Comparison of ENCODE assay signal across 28 cellular contexts in genomic region chr18:75044296-75044695, GRCh38.
"Had no signal": no experiment of that assay in that cellular context is flagged by ENCODE, and none has a peak within 500 bp of the region (broad histone marks: within the 10 kb centered on the region; RNA-seq: fewer than 3 reads in every experiment).

No MANE protein-coding gene starts in this region.

- H3K4me1 Mint-ChIP-seq: activated CD4-positive, alpha-beta memory T cell treated with anti-CD3 and anti-CD28 coated beads, Interleukin-2, amount 10 ng/mL, durations not matched to agents 7 days and 5 days; activated CD4-positive, alpha-beta T cell treated with anti-CD3 and anti-CD28 coated beads, Interleukin-2, amount 10 ng/mL, durations not matched to agents 7 days and 5 days; activated naive CD8-positive, alpha-beta T cell treated with anti-CD3 and anti-CD28 coated beads, Interleukin-2, amount 10 ng/mL, durations not matched to agents 7 days and 5 days; central memory CD8-positive, alpha-beta T cell had no signal

- H3K36me3 Mint-ChIP-seq: activated naive CD4-positive, alpha-beta T cell treated with anti-CD3 and anti-CD28 coated beads, Interleukin-2, amount 50 U/mL, for 72 hours; activated naive CD8-positive, alpha-beta T cell treated with anti-CD3 and anti-CD28 coated beads, Interleukin-2, amount 10 ng/mL, durations not matched to agents 7 days and 5 days; WTC11 had no signal

- H3K4me3 ChIP-seq: ascending aorta, coronary artery, dorsolateral prefrontal cortex, heart left ventricle had no signal

- DNase-seq: activated CD4-positive, alpha-beta memory T cell treated with anti-CD3 and anti-CD28 coated beads, Interleukin-2, amount 10 ng/mL, durations not matched to agents 7 days and 5 days; activated CD4-positive, alpha-beta T cell treated with anti-CD3 and anti-CD28 coated beads for 1 hour; activated CD4-positive, alpha-beta T cell treated with anti-CD3 and anti-CD28 coated beads for 4 hours; activated CD4-positive, alpha-beta T cell treated with anti-CD3 and anti-CD28 coated beads, Interleukin-2, amount 10 ng/mL, durations not matched to agents 7 days and 5 days; activated CD4-positive, alpha-beta T cell treated with anti-CD3 and anti-CD28 coated beads, Interleukin-2, amount 50 U/mL, for 4 hours; activated effector memory CD4-positive, alpha-beta T cell treated with anti-CD3 and anti-CD28 coated beads, Interleukin-2, amount 50 U/mL, for 16 hours; activated naive CD4-positive, alpha-beta T cell treated with anti-CD3 and anti-CD28 coated beads for 36 hours; activated naive CD8-positive, alpha-beta T cell treated with anti-CD3 and anti-CD28 coated beads, Interleukin-2, amount 10 ng/mL, durations not matched to agents 7 days and 5 days; activated T-cell treated with anti-CD3 and anti-CD28 coated beads, Interleukin-2, amount 50 U/mL, for 4 hours; brain microvascular endothelial cell; dorsolateral prefrontal cortex; effector memory CD4-positive, alpha-beta T cell; endodermal cell; foreskin fibroblast; glutamatergic neuron; heart left ventricle; T-helper 2 cell had no signal

- ATAC-seq: activated naive CD4-positive, alpha-beta T cell treated with anti-CD3 and anti-CD28 coated beads, Interleukin-2, amount 50 U/mL, for 72 hours; activated T-cell treated with anti-CD3 and anti-CD28 coated beads, Interleukin-2, amount 50 U/mL, for 4 hours; esophagus mucosa; WTC11 had no signal

- H3K9me3 ChIP-seq: ascending aorta, heart left ventricle had no signal

- H3K27me3 Mint-ChIP-seq: activated CD4-positive, alpha-beta memory T cell treated with anti-CD3 and anti-CD28 coated beads, Interleukin-2, amount 10 ng/mL, durations not matched to agents 7 days and 5 days; activated CD4-positive, alpha-beta T cell treated with anti-CD3 and anti-CD28 coated beads, Interleukin-2, amount 10 ng/mL, durations not matched to agents 7 days and 5 days; activated naive CD8-positive, alpha-beta T cell treated with anti-CD3 and anti-CD28 coated beads, Interleukin-2, amount 10 ng/mL, durations not matched to agents 7 days and 5 days; central memory CD8-positive, alpha-beta T cell; dendritic cell treated with granulocyte-macrophage colony-stimulating factor and Interleukin-4, amounts not matched to agents 40 ng/mL and 50 ng/mL, for 4 days had no signal

- H3K4me3 Mint-ChIP-seq: activated CD4-positive, alpha-beta memory T cell treated with anti-CD3 and anti-CD28 coated beads, Interleukin-2, amount 10 ng/mL, durations not matched to agents 7 days and 5 days; activated CD4-positive, alpha-beta T cell treated with anti-CD3 and anti-CD28 coated beads, Interleukin-2, amount 10 ng/mL, durations not matched to agents 7 days and 5 days; activated naive CD4-positive, alpha-beta T cell treated with anti-CD3 and anti-CD28 coated beads for 36 hours; activated naive CD8-positive, alpha-beta T cell treated with anti-CD3 and anti-CD28 coated beads, Interleukin-2, amount 10 ng/mL, durations not matched to agents 7 days and 5 days; activated T-cell treated with anti-CD3 and anti-CD28 coated beads, Interleukin-2, amount 50 U/mL, for 4 hours; activated T-helper 1 cell treated with anti-CD3 and anti-CD28 coated beads, Interleukin-12 subunit alpha, Interleukin-12 subunit beta, Interleukin-2, Interleukin-4 antibody, amounts not matched to agents 30 ng/mL and 10 ng/mL and 1 ng/mL, durations not matched to agents 14 hours and 24 hours and 36 hours; central memory CD8-positive, alpha-beta T cell; dendritic cell treated with granulocyte-macrophage colony-stimulating factor and Interleukin-4, amounts not matched to agents 40 ng/mL and 50 ng/mL, for 4 days; endodermal cell; WTC11 had no signal

- FAIRE-seq: bronchial epithelial cell, frontal cortex had no signal

- H3K4me1 ChIP-seq: ascending aorta had no signal

- H3K36me3 ChIP-seq: ascending aorta, brain microvascular endothelial cell, heart left ventricle had no signal

- H3K9me3 Mint-ChIP-seq: activated CD4-positive, alpha-beta memory T cell treated with anti-CD3 and anti-CD28 coated beads, Interleukin-2, amount 10 ng/mL, durations not matched to agents 7 days and 5 days; activated CD4-positive, alpha-beta T cell treated with anti-CD3 and anti-CD28 coated beads, Interleukin-2, amount 10 ng/mL, durations not matched to agents 7 days and 5 days; activated naive CD4-positive, alpha-beta T cell treated with anti-CD3 and anti-CD28 coated beads for 36 hours; activated naive CD4-positive, alpha-beta T cell treated with anti-CD3 and anti-CD28 coated beads, Interleukin-2, amount 50 U/mL, for 72 hours; activated naive CD8-positive, alpha-beta T cell treated with anti-CD3 and anti-CD28 coated beads, Interleukin-2, amount 10 ng/mL, durations not matched to agents 7 days and 5 days; activated T-cell treated with anti-CD3 and anti-CD28 coated beads, Interleukin-2, amount 50 U/mL, for 4 hours; activated T-helper 1 cell treated with anti-CD3 and anti-CD28 coated beads, Interleukin-12 subunit alpha, Interleukin-12 subunit beta, Interleukin-2, Interleukin-4 antibody, amounts not matched to agents 30 ng/mL and 10 ng/mL and 1 ng/mL, durations not matched to agents 14 hours and 24 hours and 36 hours; activated T-helper 2 cell treated with anti-CD3 and anti-CD28 coated beads, Interferon-gamma antibody, Interleukin-2, Interleukin-4, amounts not matched to agents 10 μg/mL and 5 μg/mL and 100 μg/mL, durations not matched to agents 14 hours and 24 hours and 36 hours; central memory CD8-positive, alpha-beta T cell; dendritic cell treated with granulocyte-macrophage colony-stimulating factor and Interleukin-4, amounts not matched to agents 40 ng/mL and 50 ng/mL, for 4 days; endodermal cell had no signal

- H3K27ac ChIP-seq: ascending aorta, brain microvascular endothelial cell, coronary artery had no signal

- H3K27me3 ChIP-seq: ascending aorta, brain microvascular endothelial cell, dorsolateral prefrontal cortex, heart left ventricle had no signal

- H3K27ac Mint-ChIP-seq: activated CD4-positive, alpha-beta memory T cell treated with anti-CD3 and anti-CD28 coated beads, Interleukin-2, amount 10 ng/mL, durations not matched to agents 7 days and 5 days; activated CD4-positive, alpha-beta T cell treated with anti-CD3 and anti-CD28 coated beads, Interleukin-2, amount 10 ng/mL, durations not matched to agents 7 days and 5 days; activated naive CD4-positive, alpha-beta T cell treated with anti-CD3 and anti-CD28 coated beads for 36 hours; activated naive CD4-positive, alpha-beta T cell treated with anti-CD3 and anti-CD28 coated beads, Interleukin-2, amount 50 U/mL, for 72 hours; activated naive CD8-positive, alpha-beta T cell treated with anti-CD3 and anti-CD28 coated beads, Interleukin-2, amount 10 ng/mL, durations not matched to agents 7 days and 5 days; activated T-helper 1 cell treated with anti-CD3 and anti-CD28 coated beads, Interleukin-12 subunit alpha, Interleukin-12 subunit beta, Interleukin-2, Interleukin-4 antibody, amounts not matched to agents 30 ng/mL and 10 ng/mL and 1 ng/mL, durations not matched to agents 14 hours and 24 hours and 36 hours; activated T-helper 2 cell treated with anti-CD3 and anti-CD28 coated beads, Interferon-gamma antibody, Interleukin-2, Interleukin-4, amounts not matched to agents 10 μg/mL and 5 μg/mL and 100 μg/mL, durations not matched to agents 14 hours and 24 hours and 36 hours; dendritic cell treated with granulocyte-macrophage colony-stimulating factor and Interleukin-4, amounts not matched to agents 40 ng/mL and 50 ng/mL, for 4 days; endodermal cell; WTC11 had no signal
